ENCODE assay signal across 8 cellular contexts in the genomic region with DNA sequence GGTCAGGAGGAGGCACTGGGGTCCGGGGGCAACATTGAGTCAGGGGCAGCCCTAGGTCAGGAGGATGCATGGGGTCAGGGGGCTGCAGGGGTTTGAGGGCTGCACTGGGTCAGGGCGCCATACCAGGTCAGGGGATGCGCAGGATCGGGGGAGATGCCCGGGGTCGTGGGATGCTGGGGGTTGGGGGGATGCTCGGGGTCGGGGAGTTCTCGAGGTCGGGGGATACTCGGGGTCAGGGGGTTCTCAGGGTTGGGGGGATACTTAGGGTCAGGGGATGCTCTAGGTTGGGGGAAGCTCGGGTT. TPM values are rescaled to one million over a fixed set of nuclear protein-coding genes. Genes with fewer than 3 reads are reported as not detected.
DNase-seq lines count a peak whose midpoint lies in the region; ATAC-seq, FAIRE-seq and TF ChIP-seq lines count a peak whose summit lies in the region.

No MANE protein-coding gene starts in this region.

- CTCF ChIA-PET in mammary epithelial cell (lab: Charles Lee; ENCODE audit: low non-redundant PET): no interaction called here

- H3K4me1 ChIP-seq in HUES64 (ENCODE audit: insufficient read depth, low read length) (peaks cover 6% of the 10 kb centered on the region; the same call in 1 of the 2 replicates), mammary epithelial cell (ENCODE audit: insufficient read depth, low read length) (peaks cover 16% of the 10 kb centered on the region)

- H3K4me1 Mint-ChIP-seq in naive B cell: peaks cover 19 to 32% (median 26%) of the 10 kb centered on the region in 3 donors

- H3K27ac Mint-ChIP-seq in naive B cell: peak overlapping the region in 2 of 6 donors; percentile 38 to 66

- DNase-seq in AG10803 (ENCODE audit: low read depth): no peak
- no peak for DNase-seq in mammary epithelial cell
- no peak for DNase-seq in naive B cell
- DNase-seq in NCI-H187 treated with DMSO at 0.1 percent for 48 hours (lab: John Stamatoyannopoulos, UW): no peak
- no peak for DNase-seq in lower leg skin (ENCODE audit: low spot score in 2 of 2)
- no peak for DNase-seq in urothelium cell line (ENCODE audit: low spot score)
- no peak for DNase-seq in NCI-H2196 (lab: John Stamatoyannopoulos, UW; ENCODE audit: unreplicated experiment)

- peak overlapping the region; percentile 91 to 97 (median 94) for H3K4me3 Mint-ChIP-seq in naive B cell

- 95% methylated on average over 12 of the region's 12 CpGs for WGBS in HUES64
- WGBS in mammary epithelial cell (ENCODE audit: low coverage, missing lambda C conversion rate): 100% methylated on average over 3 of the region's 12 CpGs
- 86 to 88% methylated on average over 12 of the region's 12 CpGs for WGBS in lower leg skin, 2 donors

- H2AFZ ChIP-seq in mammary epithelial cell (ENCODE audit: low read depth, low read length): peak overlapping the region; percentile 97

- no peaks in the 10 kb centered on the region for H3K36me3 Mint-ChIP-seq in naive B cell

- H3K9me3 ChIP-seq in HUES64 (ENCODE audit: insufficient read depth, low read depth, low read length) (no peaks in the 10 kb centered on the region), mammary epithelial cell (replicated peaks; ENCODE audit: insufficient read depth, low read length) (no peaks in the 10 kb centered on the region)

- H3K36me3 ChIP-seq in HUES64 (ENCODE audit: insufficient read depth, low read length) (peaks cover 4% of the 10 kb centered on the region; the same call in 1 of the 2 replicates), mammary epithelial cell (ENCODE audit: insufficient read depth, low read length) (no peaks in the 10 kb centered on the region)

- H3K4me3 ChIP-seq in AG10803 (ENCODE audit: low read length) (peak overlapping the region; percentile 90), HUES64 (ENCODE audit: low read length) (peak overlapping the region; percentile 95), mammary epithelial cell (replicated peaks in 1 of 3; ENCODE audit: insufficient read depth in 1 of 3, low read depth in 2 of 3, low read length in 3 of 3) (peak overlapping the region in 2 of 3 experiments; percentile 69 to 74), lower leg skin (ENCODE audit: low read depth, poor library complexity, severe bottlenecking) (no peak overlapping the region)

- H3K79me2 ChIP-seq in mammary epithelial cell (ENCODE audit: insufficient read depth, low read length): peaks cover 37% of the 10 kb centered on the region

- in situ Hi-C loops in mammary epithelial cell (cut with MboI; ENCODE audit: low sequenced_read_pairs in 2 of 2): no loop called here

- dilution Hi-C loops in mammary epithelial cell (cut with HindIII; ENCODE audit: low sequenced_read_pairs): no loop called here

- H3K9ac ChIP-seq in HUES64 (ENCODE audit: low read depth, low read length) (no peak overlapping the region), mammary epithelial cell (ENCODE audit: insufficient read depth, low read length) (no peak overlapping the region)

- H3K27me3 ChIP-seq in HUES64 (ENCODE audit: insufficient read depth, low read length) (no peaks in the 10 kb centered on the region), mammary epithelial cell (ENCODE audit: insufficient read depth, low read length) (no peaks in the 10 kb centered on the region)

- ATAC-seq in naive B cell (ENCODE audit: low read depth in 2 of 2): no peak

- no peaks in the 10 kb centered on the region for H4K20me1 ChIP-seq in mammary epithelial cell (ENCODE audit: insufficient read depth, low read length)

- no peak overlapping the region for H3K27ac ChIP-seq in HUES64 (ENCODE audit: low read depth, low read length)
- H3K27ac ChIP-seq in mammary epithelial cell (ENCODE audit: insufficient read depth, low read depth, low read length): no peak overlapping the region

- intact Hi-C loops in mammary epithelial cell (cut with micrococcal nuclease): no loop called here
- intact Hi-C loops in lower leg skin (cut with DNase I; ENCODE audit: low total_unique reads): no loop called here

- no TSS peak for BruUV-seq in mammary epithelial cell (replicated peaks; lab: Mats Ljungman, UMichigan)

- H3K9me3 Mint-ChIP-seq in naive B cell: peaks cover 0 to 1% (median 0%) of the 10 kb centered on the region in 7 donors

- FAIRE-seq in urothelium cell line (lab: Jason Lieb, UNC): no peak

- no peaks in the 10 kb centered on the region for H3K27me3 Mint-ChIP-seq in naive B cell

- TF ChIP-seq CTCF in AG10803 (conservative IDR thresholded peaks at IDR 0.05; ENCODE audit: low read length) (no peak), mammary epithelial cell (conservative IDR thresholded peaks at IDR 0.05 in 1 of 2, IDR thresholded peaks at IDR 0.05 in 1 of 2; ENCODE audit: extremely low read depth in 1 of 2, insufficient read depth in 1 of 2, low read depth in 1 of 2, low read length in 2 of 2) (no peak), lower leg skin (IDR thresholded peaks at IDR 0.05) (no peak)

- peak overlapping the region; percentile 77 for H3K4me2 ChIP-seq in mammary epithelial cell (ENCODE audit: insufficient read depth, low read depth, low read length)

- no peak for TF ChIP-seq POLR2A in lower leg skin (IDR thresholded peaks at IDR 0.05)

RNA-seq across cellular contexts. Expression of a gene that starts 0.7 kb away (rescaled TPM):
- polyA plus RNA-seq in HUES64 (2013, experiment 1 of 2): 27.5 TPM
- 31.1 TPM for polyA plus RNA-seq in HUES64 (2013, experiment 2 of 2)
- total RNA-seq in mammary epithelial cell (10 to 100 TPM; 23.2 to 31.3 TPM), lower leg skin (10 to 100 TPM; 19.5 to 23.6 (median 20.9) TPM)
- polyA plus RNA-seq in mammary epithelial cell (12.6 TPM), naive B cell (ENCODE audit: low read depth in 6 of 6) (10 to 100 TPM; 18.0 to 34.8 (median 28.6) TPM)
- polyA minus RNA-seq in mammary epithelial cell: 32.2 TPM

RNA-seq across cellular contexts. Expression of a gene that starts 36.8 kb away (rescaled TPM):
- polyA plus RNA-seq in HUES64 (2013, experiment 1 of 2): not detected
- 0.32 TPM for polyA plus RNA-seq in HUES64 (2013, experiment 2 of 2)
- total RNA-seq in mammary epithelial cell (1 to 10 TPM; 1.0 to 1.5 TPM), lower leg skin (1 to 10 TPM in 1 of 4 donors, under 1 TPM in 2, not detected in 1; 0.49 to 1.5 (median 0.72) TPM)
- polyA plus RNA-seq in mammary epithelial cell (0.17 TPM), naive B cell (ENCODE audit: low read depth in 6 of 6) (1 to 10 TPM in 4 of 6 donors, not detected in 2; 1.7 to 2.2 (median 2.0) TPM)
- not detected for polyA minus RNA-seq in mammary epithelial cell
